In the genomic region with DNA sequence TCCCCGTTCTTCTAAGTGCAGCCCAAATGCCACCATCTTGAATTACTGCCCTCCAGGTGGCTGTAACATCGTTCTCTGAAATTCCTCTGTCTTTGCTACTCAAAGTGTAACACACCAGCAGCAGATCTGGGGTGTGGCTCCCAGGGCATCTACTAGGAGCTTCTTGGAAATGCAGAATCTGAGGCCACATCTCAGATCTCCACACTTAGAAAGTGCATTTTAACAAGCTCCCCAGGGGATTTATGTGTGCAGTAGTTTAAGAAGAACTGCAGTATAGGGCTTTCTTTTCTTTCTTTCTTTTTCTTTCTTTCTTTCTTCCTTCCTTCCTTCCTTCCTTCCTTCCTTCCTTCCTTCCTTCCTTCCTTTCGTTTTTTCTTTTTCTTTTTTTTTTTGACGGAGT, we compare ENCODE assay signal across 24 cellular contexts. TPM values are rescaled to one million over a fixed set of nuclear protein-coding genes. Genes with fewer than 3 reads are reported as not detected.
DNase-seq lines count a peak whose midpoint lies in the region; ATAC-seq, FAIRE-seq and TF ChIP-seq lines count a peak whose summit lies in the region.
"Had no signal": no experiment of that assay in that cellular context is flagged by ENCODE, and none has a peak within 500 bp of the region (broad histone marks: within the 10 kb centered on the region; RNA-seq: fewer than 3 reads in every experiment).

No MANE protein-coding gene starts in this region.

- no peak overlapping the region for H3K23ac ChIP-seq in H1 (ENCODE audit: insufficient read length)

- no peak for TF ChIP-seq POLR2A in H1 (IDR thresholded peaks at IDR 0.05; ENCODE audit: control extremely low read depth in 1 of 2, low read depth in 2 of 2, low read length in 2 of 2)

- H3K4me1 ChIP-seq in GM23338 (ENCODE audit: insufficient read depth) (no peaks in the 10 kb centered on the region), H1 (replicated peaks in 1 of 4; ENCODE audit: control insufficient read depth in 3 of 4, insufficient read depth in 4 of 4, low read length in 3 of 4) (peaks cover 0 to 2% (median 0%) of the 10 kb centered on the region in 4 experiments; a peak in 1 of 7 replicates)
- H3K4me1 ChIP-seq: A549 had no signal

- H4K8ac ChIP-seq in H1 (ENCODE audit: extremely low read depth, insufficient read depth, low read length), result no peak overlapping the region

- H3K9me3 ChIP-seq in SK-N-MC (ENCODE audit: low read depth, low read length) (no peaks in the 10 kb centered on the region), H1 (ENCODE audit: insufficient read depth in 2 of 2, low read depth in 1 of 2, low read length in 1 of 2) (no peaks in the 10 kb centered on the region)
- H3K9me3 ChIP-seq: A549 had no signal

- H3K9me3 Mint-ChIP-seq in GM23338, result no peaks in the 10 kb centered on the region
- H3K9me3 Mint-ChIP-seq in activated CD4-positive, alpha-beta T cell treated with anti-CD3 and anti-CD28 coated beads, Interleukin-2, amount 10 ng/mL, durations not matched to agents 7 days and 5 days, result no peaks in the 10 kb centered on the region

- H4K20me1 ChIP-seq in GM23338 (replicated peaks; ENCODE audit: insufficient read depth) (no peaks in the 10 kb centered on the region), H1 (replicated peaks in 1 of 2; ENCODE audit: control insufficient read depth in 1 of 2, insufficient read depth in 2 of 2, low read length in 2 of 2) (no peaks in the 10 kb centered on the region)

- no peak for ATAC-seq in GM23338
- no peak for ATAC-seq in HG03097 (IDR thresholded peaks at IDR 0.05; ENCODE audit: low FRiP score, unreplicated experiment)
- ATAC-seq: A549 had no signal

- no peak overlapping the region for H2BK20ac ChIP-seq in H1 (ENCODE audit: low read length)

- H2BK12ac ChIP-seq in H1 (ENCODE audit: low read depth, low read length), result no peak overlapping the region

- CTCF ChIA-PET in H1 (lab: Charles Lee; ENCODE audit: partially characterized antibody), result interaction anchor here (1.1 kb wide), 1 partner anchor 28 kb away, joined by 3 read pairs; no protein-coding TSS in a partner anchor
- CTCF ChIA-PET in activated CD4-positive, alpha-beta T cell treated with anti-CD3 and anti-CD28 coated beads, Interleukin-2, amount 10 ng/mL, durations not matched to agents 7 days and 5 days (lab: Charles Lee), result no interaction called here

- no peaks in the 10 kb centered on the region for H3K36me3 Mint-ChIP-seq in GM23338 (ENCODE audit: low read depth)
- H3K36me3 Mint-ChIP-seq in activated CD4-positive, alpha-beta T cell treated with anti-CD3 and anti-CD28 coated beads, Interleukin-2, amount 10 ng/mL, durations not matched to agents 7 days and 5 days (ENCODE audit: low read depth), result no peaks in the 10 kb centered on the region
- H3K36me3 Mint-ChIP-seq: CD4-positive, alpha-beta memory T cell had no signal

- no peak overlapping the region for H2AK5ac ChIP-seq in H1 (ENCODE audit: low read depth, low read length)

- no peak overlapping the region for H4K5ac ChIP-seq in H1 (ENCODE audit: insufficient read length, low read depth, low read length)

- H3K9ac ChIP-seq in SK-N-MC (ENCODE audit: insufficient read length) (no peak overlapping the region), H1 (replicated peaks in 1 of 4; ENCODE audit: extremely low read depth in 1 of 4, low read depth in 3 of 4, low read length in 3 of 4) (no peak overlapping the region)

- no peaks in the 10 kb centered on the region for H3K79me1 ChIP-seq in H1 (ENCODE audit: low read depth, low read length)

- POLR2A ChIA-PET in H1 (lab: Charles Lee; ENCODE audit: partially characterized antibody), result no interaction called here
- POLR2A ChIA-PET in activated CD4-positive, alpha-beta T cell treated with anti-CD3 and anti-CD28 coated beads, Interleukin-2, amount 10 ng/mL, durations not matched to agents 7 days and 5 days (lab: Charles Lee), result no interaction called here

- H4K91ac ChIP-seq in H1 (replicated peaks; ENCODE audit: insufficient read length, low read length), result no peak overlapping the region

- no peak for TF ChIP-seq EP300 in H1 (IDR thresholded peaks at IDR 0.05; ENCODE audit: borderline replicate concordance in 1 of 2, low read depth in 2 of 2, low read length in 2 of 2)

- TF ChIP-seq CTCF in GM23338 (conservative IDR thresholded peaks at IDR 0.05; ENCODE audit: low read depth in 2 of 2), result no peak
- TF ChIP-seq CTCF in H1 (IDR thresholded peaks at IDR 0.05; ENCODE audit: control extremely low read depth in 1 of 3, insufficient read depth in 1 of 3, low read depth in 1 of 3, low read length in 3 of 3), result no peak

- H2AFZ ChIP-seq in GM23338 (0 out of 2 replicates have a peak overlapping the region, but pooled peaks have one; percentile 21), H1 (ENCODE audit: low read length) (no peak overlapping the region)

- no peak overlapping the region for H3K4me3 Mint-ChIP-seq in GM23338
- no peak overlapping the region for H3K4me3 Mint-ChIP-seq in activated CD4-positive, alpha-beta T cell treated with anti-CD3 and anti-CD28 coated beads, Interleukin-2, amount 10 ng/mL, durations not matched to agents 7 days and 5 days
- H3K4me3 Mint-ChIP-seq: CD4-positive, alpha-beta memory T cell had no signal

- H3K27ac ChIP-seq in GM23338 (ENCODE audit: low read depth) (no peak overlapping the region), SK-N-MC (peak overlapping the region; percentile 66; the same call in 1 of the 2 replicates), H1 (ENCODE audit: low read depth, low read length) (no peak overlapping the region)
- H3K27ac ChIP-seq: A549 had no signal

- H3K56ac ChIP-seq in H1 (replicated peaks; ENCODE audit: insufficient read length, low read depth, low read length), result no peak overlapping the region

- no peaks in the 10 kb centered on the region for H3F3A ChIP-seq in GM23338 (replicated peaks; ENCODE audit: low read depth)

- no peak overlapping the region for H3K4ac ChIP-seq in H1 (replicated peaks; ENCODE audit: insufficient read length, low read depth, low read length)

- no peak for TF ChIP-seq RAD21 in H1 (IDR thresholded peaks at IDR 0.05 in 1 of 2, conservative IDR thresholded peaks at IDR 0.05 in 1 of 2; ENCODE audit: low read depth in 2 of 2, low read length in 2 of 2)

- peak; percentile 15 for DNase-seq in GM23338 (ENCODE audit: low spot score)
- peak; percentile 92 for DNase-seq in SK-N-MC (ENCODE audit: low read depth, low spot score)
- DNase-seq in H1 (ENCODE audit: low read depth in 1 of 2, low spot score in 2 of 2), result no peak
- DNase-seq in activated CD4-positive, alpha-beta T cell treated with anti-CD3 and anti-CD28 coated beads, Interleukin-2, amount 10 ng/mL, durations not matched to agents 7 days and 5 days, result no peak
- DNase-seq in RCC 7860 (ENCODE audit: low spot score), result no peak
- DNase-seq in activated effector memory CD4-positive, alpha-beta T cell treated with anti-CD3 and anti-CD28 coated beads, Interleukin-2, amount 50 U/mL, for 16 hours, result no peak
- DNase-seq: 8988T; C1 segment of cervical spinal cord; Calu3; CD4-positive, alpha-beta memory T cell; COR-L47; DMS53; DMS79 treated with DMSO at 0.1 percent for 48 hours; GF-D8; GOT3; H7; HCEC 1CT had no signal

- no peaks in the 10 kb centered on the region; the same call in 1 of the 2 replicates for H3K23me2 ChIP-seq in H1 (ENCODE audit: low read depth, low read length)

- H3K79me2 ChIP-seq in GM23338 (replicated peaks; ENCODE audit: insufficient read depth) (no peaks in the 10 kb centered on the region), H1 (ENCODE audit: control insufficient read depth in 1 of 2, insufficient read depth in 2 of 2, low read length in 2 of 2) (no peaks in the 10 kb centered on the region)

- H3K9me2 ChIP-seq in GM23338 (ENCODE audit: insufficient read depth), result no peaks in the 10 kb centered on the region

- H3K4me3 ChIP-seq in GM23338 (no peak overlapping the region), SK-N-MC (no peak overlapping the region; the same call in 1 of the 2 replicates), H1 (ENCODE audit: extremely low read depth in 1 of 4, insufficient read depth in 2 of 4, low read depth in 3 of 4, low read length in 4 of 4) (no peak overlapping the region)
- H3K4me3 ChIP-seq: A549 had no signal

- no peak overlapping the region for H3K18ac ChIP-seq in H1 (ENCODE audit: extremely low read depth, low read length)

- no peak overlapping the region for H2BK120ac ChIP-seq in H1 (replicated peaks; ENCODE audit: low read depth, low read length)

- H3K27me3 ChIP-seq in GM23338 (ENCODE audit: insufficient read depth) (no peaks in the 10 kb centered on the region), H1 (replicated peaks in 1 of 4; ENCODE audit: control insufficient read depth in 3 of 4, extremely low read depth in 1 of 4, insufficient read depth in 3 of 4, low read length in 3 of 4) (no peaks in the 10 kb centered on the region)

- no peak overlapping the region for H3K27ac Mint-ChIP-seq in GM23338
- H3K27ac Mint-ChIP-seq in activated CD4-positive, alpha-beta T cell treated with anti-CD3 and anti-CD28 coated beads, Interleukin-2, amount 10 ng/mL, durations not matched to agents 7 days and 5 days, result no peak overlapping the region

- peaks cover 12% of the 10 kb centered on the region for H3K4me1 Mint-ChIP-seq in GM23338
- no peaks in the 10 kb centered on the region for H3K4me1 Mint-ChIP-seq in activated CD4-positive, alpha-beta T cell treated with anti-CD3 and anti-CD28 coated beads, Interleukin-2, amount 10 ng/mL, durations not matched to agents 7 days and 5 days
- H3K4me1 Mint-ChIP-seq: CD4-positive, alpha-beta memory T cell had no signal

- H3K4me2 ChIP-seq in GM23338 (no peak overlapping the region), H1 (ENCODE audit: insufficient read depth in 1 of 2, low read depth in 2 of 2, low read length in 2 of 2) (no peak overlapping the region)
- H3K4me2 ChIP-seq: A549 had no signal

- 95% methylated on average over 2 of the region's 4 CpGs; no CpG with 5 or more reads in 1 of the 2 experiments for WGBS in H1 (ENCODE audit: extremely low coverage in 1 of 2, insufficient coverage in 1 of 2, insufficient read length in 1 of 2, insufficient replicate concordance in 2 of 2, low coverage in 1 of 2, low lambda C conversion rate in 2 of 2, missing lambda C conversion rate in 1 of 2), 2 experiments

- H3K27me3 Mint-ChIP-seq in GM23338 (ENCODE audit: insufficient read depth, low read depth, poor library complexity), result no peaks in the 10 kb centered on the region
- no peaks in the 10 kb centered on the region for H3K27me3 Mint-ChIP-seq in activated CD4-positive, alpha-beta T cell treated with anti-CD3 and anti-CD28 coated beads, Interleukin-2, amount 10 ng/mL, durations not matched to agents 7 days and 5 days

- FAIRE-seq in H1 (lab: Jason Lieb, UNC), result no peak
- FAIRE-seq in RCC 7860 (lab: Jason Lieb, UNC), result no peak
- FAIRE-seq: A549, GM12891, GM18507 had no signal

- no peak overlapping the region for H2BK15ac ChIP-seq in H1 (ENCODE audit: low read length)

- no peak overlapping the region for H2BK5ac ChIP-seq in H1 (ENCODE audit: low read depth, low read length)

- no peak overlapping the region for H3K14ac ChIP-seq in H1 (ENCODE audit: insufficient read length)

- H3K36me3 ChIP-seq in GM23338 (ENCODE audit: insufficient read depth) (no peaks in the 10 kb centered on the region), SK-N-MC (ENCODE audit: insufficient read depth, low read length) (no peaks in the 10 kb centered on the region), H1 (ENCODE audit: control insufficient read depth in 2 of 4, insufficient read depth in 4 of 4, low read length in 3 of 4) (no peaks in the 10 kb centered on the region)

RNA-seq across cellular contexts. Expression of gene MLIP, which starts 1.6 kb away (rescaled TPM):
- not detected in 2 replicates for total RNA-seq in GM23338 (2014; rRNA removed; shearing (Covaris generic))
- polyA plus RNA-seq in GM23338 (2016; fragmentation: Nextera tagmentation; extraction: Ambion mirVana) (not detected in 2 replicates), H1 (2011; rRNA removed) (not detected in 2 replicates)
- not detected in 2 replicates for total RNA-seq in H1 (2021; fragmentation: NEBNext Ultra II Directional; extraction: Animal tissue kit (Norgen Biotek cat#: 25700))
- not detected for polyA plus RNA-seq in H1 (2011; cell fraction: cytosol; rRNA removed)
- polyA plus RNA-seq in H1 (2011; cell fraction: nucleus; rRNA removed), result not detected
- polyA plus RNA-seq in H1 (2012, experiment 1 of 2), result not detected in 4 replicates
- not detected for polyA plus RNA-seq in H1 (2012, experiment 2 of 2)
- polyA plus RNA-seq in H1 (2013, experiment 1 of 2), result not detected
- polyA plus RNA-seq in H1 (2013, experiment 2 of 2), result not detected
- 1.8 TPM in 1 of 2 replicates, not detected in the other for polyA minus RNA-seq in H1 (2011; rRNA and poly(A)+ RNA removed)
- polyA minus RNA-seq in H1 (2011; cell fraction: cytosol; rRNA and poly(A)+ RNA removed), result not detected
- not detected for polyA minus RNA-seq in H1 (2011; cell fraction: nucleus; rRNA and poly(A)+ RNA removed)
- total RNA-seq in activated CD4-positive, alpha-beta T cell treated with anti-CD3 and anti-CD28 coated beads, Interleukin-2, amount 10 ng/mL, durations not matched to agents 7 days and 5 days, result not detected
- total RNA-seq: CD4-positive, alpha-beta memory T cell; Daoy; G401; H7 had no signal
- polyA plus RNA-seq: BJ; CD4-positive, alpha-beta memory T cell had no signal

Comparison
In these comparisons a context has a peak if more than half of its experiments do, and no peak if none do; other contexts are left out.
1. DNase-seq: peak in GM23338 (single experiment) and SK-N-MC (single experiment); none in H1 (0 of 2), activated CD4-positive, alpha-beta T cell treated with anti-CD3 and anti-CD28 coated beads, Interleukin-2, amount 10 ng/mL, durations not matched to agents 7 days and 5 days (single experiment), RCC 7860 (single experiment) and activated effector memory CD4-positive, alpha-beta T cell treated with anti-CD3 and anti-CD28 coated beads, Interleukin-2, amount 50 U/mL, for 16 hours (single experiment).